34 cellular contexts compared by ENCODE assay signal in genomic region chr13:31543190-31543589, GRCh38.
"Had no signal": no experiment of that assay in that cellular context is flagged by ENCODE, and none has a peak within 500 bp of the region (broad histone marks: within the 10 kb centered on the region; RNA-seq: fewer than 3 reads in every experiment).

No MANE protein-coding gene starts in this region.

- H3K4me1 Mint-ChIP-seq: activated B cell treated with CpG ODN at 0.5 μM for 24 hours; activated CD4-positive, alpha-beta T cell treated with anti-CD3 and anti-CD28 coated beads, Interleukin-2, amount 10 ng/mL, durations not matched to agents 24 days and 14 days; activated naive CD8-positive, alpha-beta T cell treated with anti-CD3 and anti-CD28 coated beads for 36 hours; activated T-helper 17 cell treated with anti-CD3 and anti-CD28 coated beads, Interleukin-2, amount 50 U/mL, for 72 hours had no signal

- H3K27ac Mint-ChIP-seq: activated B cell treated with CpG ODN at 0.5 μM for 24 hours; activated CD4-positive, alpha-beta memory T cell treated with anti-CD3 and anti-CD28 coated beads for 36 hours; activated CD4-positive, alpha-beta T cell treated with anti-CD3 and anti-CD28 coated beads, Interleukin-2, amount 10 ng/mL, durations not matched to agents 24 days and 14 days; activated CD8-positive, alpha-beta T cell treated with anti-CD3 and anti-CD28 coated beads for 36 hours; activated naive CD4-positive, alpha-beta T cell treated with anti-CD3 and anti-CD28 coated beads for 36 hours; activated naive CD4-positive, alpha-beta T cell treated with anti-CD3 and anti-CD28 coated beads, Interleukin-2, amount 50 U/mL, for 72 hours; activated naive CD8-positive, alpha-beta T cell treated with anti-CD3 and anti-CD28 coated beads for 36 hours; activated T-cell treated with anti-CD3 and anti-CD28 coated beads, Interleukin-2, amount 50 U/mL, for 72 hours; activated T-helper 1 cell treated with anti-CD3 and anti-CD28 coated beads, Interleukin-12 subunit alpha, Interleukin-12 subunit beta, Interleukin-2, Interleukin-4 antibody, amounts not matched to agents 30 ng/mL and 10 ng/mL and 1 ng/mL, durations not matched to agents 14 hours and 24 hours and 36 hours; activated T-helper 17 cell treated with anti-CD3 and anti-CD28 coated beads, Interleukin-2, amount 50 U/mL, for 72 hours; T-helper 1 cell treated with Interleukin-12 subunit alpha and Interleukin-12 subunit beta and Interleukin-4 antibody, amounts not matched to agents 30 μg/mL and 1 μg/mL, for 36 hours; T-helper 2 cell treated with Interferon-gamma antibody and Interleukin-4, amounts not matched to agents 5 μg/mL and 100 μg/mL, for 36 hours had no signal

- H3K9me3 ChIP-seq: adrenal gland, body of pancreas, breast epithelium had no signal

- H3K27me3 ChIP-seq: adrenal gland, body of pancreas, breast epithelium had no signal

- H3K27me3 Mint-ChIP-seq: activated B cell treated with CpG ODN at 0.5 μM for 24 hours; activated CD4-positive, alpha-beta memory T cell treated with anti-CD3 and anti-CD28 coated beads for 36 hours; activated CD4-positive, alpha-beta T cell treated with anti-CD3 and anti-CD28 coated beads, Interleukin-2, amount 10 ng/mL, durations not matched to agents 24 days and 14 days had no signal

- H3K36me3 ChIP-seq: adrenal gland, brain microvascular endothelial cell, breast epithelium had no signal

- H3K4me3 ChIP-seq: adrenal gland, body of pancreas, breast epithelium had no signal

- H3K4me1 ChIP-seq: adrenal gland, body of pancreas, breast epithelium had no signal

- H3K4me3 Mint-ChIP-seq: activated B cell treated with CpG ODN at 0.5 μM for 24 hours; activated CD4-positive, alpha-beta memory T cell treated with anti-CD3 and anti-CD28 coated beads for 36 hours; activated CD4-positive, alpha-beta T cell treated with anti-CD3 and anti-CD28 coated beads, Interleukin-2, amount 10 ng/mL, durations not matched to agents 24 days and 14 days; activated CD8-positive, alpha-beta T cell treated with anti-CD3 and anti-CD28 coated beads for 36 hours; activated naive CD4-positive, alpha-beta T cell treated with anti-CD3 and anti-CD28 coated beads for 36 hours; activated naive CD8-positive, alpha-beta T cell treated with anti-CD3 and anti-CD28 coated beads for 36 hours; activated T-cell treated with anti-CD3 and anti-CD28 coated beads, Interleukin-2, amount 50 U/mL, for 4 hours; activated T-cell treated with anti-CD3 and anti-CD28 coated beads, Interleukin-2, amount 50 U/mL, for 72 hours; activated T-helper 1 cell treated with anti-CD3 and anti-CD28 coated beads, Interleukin-12 subunit alpha, Interleukin-12 subunit beta, Interleukin-2, Interleukin-4 antibody, amounts not matched to agents 30 ng/mL and 10 ng/mL and 1 ng/mL, durations not matched to agents 14 hours and 24 hours and 36 hours; activated T-helper 17 cell treated with anti-CD3 and anti-CD28 coated beads, Interleukin-2, amount 50 U/mL, for 72 hours; T-helper 1 cell treated with Interleukin-12 subunit alpha and Interleukin-12 subunit beta and Interleukin-4 antibody, amounts not matched to agents 30 μg/mL and 1 μg/mL, for 36 hours; T-helper 2 cell treated with Interferon-gamma antibody and Interleukin-4, amounts not matched to agents 5 μg/mL and 100 μg/mL, for 36 hours had no signal

- H3K9me3 Mint-ChIP-seq: activated B cell treated with CpG ODN at 0.5 μM for 24 hours; activated CD4-positive, alpha-beta memory T cell treated with anti-CD3 and anti-CD28 coated beads for 36 hours; activated naive CD4-positive, alpha-beta T cell treated with anti-CD3 and anti-CD28 coated beads for 36 hours; activated naive CD8-positive, alpha-beta T cell treated with anti-CD3 and anti-CD28 coated beads for 36 hours; activated T-cell treated with anti-CD3 and anti-CD28 coated beads, Interleukin-2, amount 50 U/mL, for 4 hours; activated T-helper 1 cell treated with anti-CD3 and anti-CD28 coated beads, Interleukin-12 subunit alpha, Interleukin-12 subunit beta, Interleukin-2, Interleukin-4 antibody, amounts not matched to agents 30 ng/mL and 10 ng/mL and 1 ng/mL, durations not matched to agents 14 hours and 24 hours and 36 hours; activated T-helper 17 cell treated with anti-CD3 and anti-CD28 coated beads, Interleukin-2, amount 50 U/mL, for 72 hours; T-helper 1 cell treated with Interleukin-12 subunit alpha and Interleukin-12 subunit beta and Interleukin-4 antibody, amounts not matched to agents 30 μg/mL and 1 μg/mL, for 36 hours; T-helper 2 cell treated with Interferon-gamma antibody and Interleukin-4, amounts not matched to agents 5 μg/mL and 100 μg/mL, for 36 hours had no signal

- H3K36me3 Mint-ChIP-seq: activated CD4-positive, alpha-beta memory T cell treated with anti-CD3 and anti-CD28 coated beads for 36 hours; activated naive CD4-positive, alpha-beta T cell treated with anti-CD3 and anti-CD28 coated beads, Interleukin-2, amount 50 U/mL, for 72 hours; activated naive CD8-positive, alpha-beta T cell treated with anti-CD3 and anti-CD28 coated beads for 36 hours had no signal

- DNase-seq: activated B cell treated with CpG ODN at 0.5 μM for 24 hours; activated CD4-positive, alpha-beta memory T cell treated with anti-CD3 and anti-CD28 coated beads for 36 hours; activated CD4-positive, alpha-beta T cell treated with anti-CD3 and anti-CD28 coated beads for 4 hours; activated CD4-positive, alpha-beta T cell treated with anti-CD3 and anti-CD28 coated beads, Interleukin-2, amount 10 ng/mL, durations not matched to agents 24 days and 14 days; activated CD4-positive, alpha-beta T cell treated with anti-CD3 and anti-CD28 coated beads, Interleukin-2, amount 50 U/mL, for 1 hour; activated CD4-positive, alpha-beta T cell treated with anti-CD3 and anti-CD28 coated beads, Interleukin-2, amount 50 U/mL, for 4 hours; activated CD4-positive, CD25-positive, alpha-beta regulatory T cell treated with anti-CD3 and anti-CD28 coated beads, Interleukin-2, amount 50 U/mL, for 72 hours; activated CD8-positive, alpha-beta memory T cell treated with anti-CD3 and anti-CD28 coated beads, Interleukin-2, amount 50 U/mL, for 4 hours; activated CD8-positive, alpha-beta T cell treated with anti-CD3 and anti-CD28 coated beads for 36 hours; activated effector memory CD4-positive, alpha-beta T cell treated with anti-CD3 and anti-CD28 coated beads, Interleukin-2, amount 50 U/mL, for 16 hours; activated gamma-delta T cell treated with Interleukin-2 at 50 U/mL for 16 hours; activated naive CD4-positive, alpha-beta T cell; activated naive CD4-positive, alpha-beta T cell treated with anti-CD3 and anti-CD28 coated beads for 36 hours; activated naive CD4-positive, alpha-beta T cell treated with anti-CD3 and anti-CD28 coated beads, Interleukin-2, amount 50 U/mL, for 16 hours; activated naive CD8-positive, alpha-beta T cell treated with anti-CD3 and anti-CD28 coated beads for 36 hours; activated T-cell treated with anti-CD3 and anti-CD28 coated beads for 4 hours; activated T-cell treated with anti-CD3 and anti-CD28 coated beads, Interleukin-2, amount 50 U/mL, for 1 hour; activated T-cell treated with anti-CD3 and anti-CD28 coated beads, Interleukin-2, amount 50 U/mL, for 4 hours; activated T-cell treated with anti-CD3 and anti-CD28 coated beads, Interleukin-2, amount 50 U/mL, for 72 hours; adrenal gland; amniotic stem cell; aorta; body of pancreas; brain microvascular endothelial cell; central memory CD4-positive, alpha-beta T cell; T-helper 1 cell; T-helper 2 cell; T-helper 9 cell had no signal
